In the genomic region with DNA sequence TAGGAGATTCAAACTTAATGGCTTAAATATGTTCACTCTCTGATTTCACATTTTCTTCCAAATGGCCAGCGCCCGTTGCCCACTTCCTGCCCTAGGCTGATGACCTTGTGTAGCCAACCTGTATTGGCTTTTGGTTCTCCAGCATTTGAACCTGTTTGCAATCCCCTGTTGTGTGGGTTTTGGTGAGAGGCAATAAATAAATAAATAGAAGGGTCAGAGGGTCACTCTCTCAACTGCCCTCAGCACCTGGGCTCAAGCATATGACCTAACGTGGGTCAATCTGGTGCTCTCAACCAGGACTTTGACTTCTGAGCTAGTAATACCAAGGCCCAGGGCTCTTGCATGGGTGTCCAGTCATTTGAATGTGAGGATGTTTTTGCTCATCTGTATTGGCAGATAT, we compare ENCODE assay signal across 17 cellular contexts. TPM values are rescaled to one million over a fixed set of nuclear protein-coding genes. Genes with fewer than 3 reads are reported as not detected.
DNase-seq lines count a peak whose midpoint lies in the region; ATAC-seq and TF ChIP-seq lines count a peak whose summit lies in the region.
"Had no signal": no experiment of that assay in that cellular context is flagged by ENCODE, and none has a peak within 500 bp of the region (broad histone marks: within the 10 kb centered on the region; RNA-seq: fewer than 3 reads in every experiment).

No MANE protein-coding gene starts in this region.

- peak overlapping the region; percentile 74 for H3K27ac ChIP-seq in SK-N-MC
- H3K27ac ChIP-seq in endodermal cell (ENCODE audit: low read depth, low read length): no peak overlapping the region
- H3K27ac ChIP-seq in gastrocnemius medialis: peak overlapping the region in 3 of 4 donors; percentile 90 to 94 (median 90)
- H3K27ac ChIP-seq in body of pancreas: no peak overlapping the region
- H3K27ac ChIP-seq: GM23248, KMS-11, pancreas had no signal

- H3K9me3 ChIP-seq in SK-N-MC (ENCODE audit: low read depth, low read length) (no peaks in the 10 kb centered on the region), endodermal cell (ENCODE audit: control insufficient read depth, low read length) (no peaks in the 10 kb centered on the region), gastrocnemius medialis (no peaks in the 10 kb centered on the region), body of pancreas (no peaks in the 10 kb centered on the region)
- H3K9me3 ChIP-seq: pancreas, spleen, suprapubic skin had no signal

- H3K36me3 ChIP-seq in SK-N-MC (ENCODE audit: insufficient read depth, low read length) (peaks cover 25% of the 10 kb centered on the region), endodermal cell (ENCODE audit: control insufficient read depth, insufficient read depth, low read length) (peaks cover 23% of the 10 kb centered on the region), gastrocnemius medialis (peaks cover 0 to 14% of the 10 kb centered on the region in 2 donors), body of pancreas (replicated peaks in 1 of 2; ENCODE audit: insufficient read depth in 1 of 2, low read depth in 2 of 2) (peaks cover 2 to 5% of the 10 kb centered on the region in 2 donors)

- H3K4me1 ChIP-seq in endodermal cell (ENCODE audit: control insufficient read depth, insufficient read depth, low read length) (peaks cover 6% of the 10 kb centered on the region), gastrocnemius medialis (peaks cover 34% of the 10 kb centered on the region in 2 donors), body of pancreas (peaks cover 42% of the 10 kb centered on the region)

- intact Hi-C loops in gastrocnemius medialis (cut with DNase I; ENCODE audit: low total_unique reads): loop anchor here (10.0 kb wide), 2 partner anchors 256 to 364 kb away; partner anchors contain the start of genes FSIP1 and IVD
- intact Hi-C loops in body of pancreas (cut with DNase I): loop anchor here (10.0 kb wide), 1 partner anchor 234 kb away; no protein-coding TSS in a partner anchor

- no peak overlapping the region for H3K4me3 ChIP-seq in SK-N-MC
- H3K4me3 ChIP-seq in endodermal cell (ENCODE audit: low read length): no peak overlapping the region
- no peak overlapping the region for H3K4me3 ChIP-seq in gastrocnemius medialis
- H3K4me3 ChIP-seq in body of pancreas: no peak overlapping the region
- H3K4me3 ChIP-seq: suprapubic skin had no signal

- 67 to 95% methylated on average over 1 to 3 of the region's 3 CpGs for WGBS in endodermal cell (ENCODE audit: insufficient coverage in 1 of 2, insufficient read length in 1 of 2), 2 experiments
- WGBS in body of pancreas, 2 donors: 75 to 77% methylated on average over 3 of the region's 3 CpGs

- H3K27ac Mint-ChIP-seq in activated T-cell treated with anti-CD3 and anti-CD28 coated beads, Interleukin-2, amount 50 U/mL, for 24 hours: peak overlapping the region; percentile 15
- H3K27ac Mint-ChIP-seq in endodermal cell: peak overlapping the region; percentile 36

- no peaks in the 10 kb centered on the region for H3K27me3 ChIP-seq in endodermal cell (ENCODE audit: control insufficient read depth, insufficient read depth, low read length, poor library complexity, severe bottlenecking)
- H3K27me3 ChIP-seq in gastrocnemius medialis: no peaks in the 10 kb centered on the region
- no peaks in the 10 kb centered on the region for H3K27me3 ChIP-seq in body of pancreas
- H3K27me3 ChIP-seq: dorsolateral prefrontal cortex, pancreas, spleen, suprapubic skin had no signal

- peak overlapping the region; percentile 98 for H3K4me3 Mint-ChIP-seq in activated T-cell treated with anti-CD3 and anti-CD28 coated beads, Interleukin-2, amount 50 U/mL, for 24 hours
- H3K4me3 Mint-ChIP-seq in endodermal cell: no peak overlapping the region

- in situ Hi-C loops in gastrocnemius medialis (cut with MboI; ENCODE audit: low sequenced_read_pairs in 4 of 4): loop anchor here in 3 of 4 donors (5.0 to 25.0 kb wide), 6 partner anchors 64 to 372 kb away; partner anchors contain the start of genes BUB1B (in 2 of the 3), BMF (in 1 of the 3) and IVD (in 1 of the 3)

- TF ChIP-seq CTCF in endodermal cell (conservative IDR thresholded peaks at IDR 0.05): no peak
- no peak for TF ChIP-seq CTCF in gastrocnemius medialis (IDR thresholded peaks at IDR 0.05 in 4 of 5, conservative IDR thresholded peaks at IDR 0.05 in 1 of 5)
- no peak for TF ChIP-seq CTCF in body of pancreas (IDR thresholded peaks at IDR 0.05)

- no peaks in the 10 kb centered on the region for H3K9me3 Mint-ChIP-seq in activated T-cell treated with anti-CD3 and anti-CD28 coated beads, Interleukin-2, amount 50 U/mL, for 24 hours
- H3K9me3 Mint-ChIP-seq in endodermal cell: no peaks in the 10 kb centered on the region

- H3K9ac ChIP-seq in SK-N-MC (ENCODE audit: insufficient read length) (no peak overlapping the region), endodermal cell (ENCODE audit: extremely low read depth, low read length, poor library complexity, severe bottlenecking) (no peak overlapping the region)
- H3K9ac ChIP-seq: KMS-11 had no signal

- no peaks in the 10 kb centered on the region for H3K27me3 Mint-ChIP-seq in activated T-cell treated with anti-CD3 and anti-CD28 coated beads, Interleukin-2, amount 50 U/mL, for 24 hours
- no peaks in the 10 kb centered on the region for H3K27me3 Mint-ChIP-seq in endodermal cell (ENCODE audit: insufficient read depth)

- ATAC-seq in gastrocnemius medialis: no peak
- no peak for ATAC-seq in HG03442 (IDR thresholded peaks at IDR 0.05; ENCODE audit: unreplicated experiment)
- no peak for ATAC-seq in body of pancreas
- ATAC-seq: pancreas had no signal

- peaks cover 60% of the 10 kb centered on the region for H3K4me1 Mint-ChIP-seq in activated T-cell treated with anti-CD3 and anti-CD28 coated beads, Interleukin-2, amount 50 U/mL, for 24 hours (ENCODE audit: low read depth)
- H3K4me1 Mint-ChIP-seq in endodermal cell: peaks cover 23% of the 10 kb centered on the region

- DNase-seq in activated T-cell treated with anti-CD3 and anti-CD28 coated beads, Interleukin-2, amount 50 U/mL, for 24 hours: no peak
- DNase-seq in activated T-cell treated with anti-CD3 and anti-CD28 coated beads, Interleukin-2, amount 50 U/mL, for 1 hour: no peak
- DNase-seq in SK-N-MC (ENCODE audit: low read depth, low spot score) (no peak), endodermal cell (no peak), gastrocnemius medialis (no peak), NCI-H1417 (lab: John Stamatoyannopoulos, UW) (no peak), body of pancreas (no peak)
- DNase-seq: ACHN, dorsolateral prefrontal cortex, GM23248, mesenchymal stem cell, NCI-H526, pancreas, spleen had no signal

- peaks cover 44% of the 10 kb centered on the region for H3K36me3 Mint-ChIP-seq in activated T-cell treated with anti-CD3 and anti-CD28 coated beads, Interleukin-2, amount 50 U/mL, for 24 hours (ENCODE audit: low read depth)
- peaks cover 25% of the 10 kb centered on the region for H3K36me3 Mint-ChIP-seq in endodermal cell (ENCODE audit: low read depth)

- TF ChIP-seq POLR2A in gastrocnemius medialis (IDR thresholded peaks at IDR 0.05): no peak
- no peak for TF ChIP-seq POLR2A in body of pancreas (IDR thresholded peaks at IDR 0.05)

RNA-seq across cellular contexts. Expression of gene SRP14, which starts 1.8 kb away (rescaled TPM):
- 100 to 1,000 TPM; 237 to 293 TPM for total RNA-seq in endodermal cell
- polyA plus RNA-seq in endodermal cell (2013, experiment 1 of 2): 519 TPM
- 534 TPM for polyA plus RNA-seq in endodermal cell (2013, experiment 2 of 2)
- 100 to 1,000 TPM; 180 to 244 (median 208) TPM for total RNA-seq in gastrocnemius medialis
- total RNA-seq in body of pancreas: 100 to 1,000 TPM; 122 to 209 TPM

Comparison
In these comparisons a context has a peak if more than half of its experiments do, and no peak if none do; other contexts are left out.
1. H3K27ac ChIP-seq: peak in SK-N-MC (single experiment) and gastrocnemius medialis (3 of 4); none in endodermal cell (single experiment) and body of pancreas (0 of 4).